8 cellular contexts compared by ENCODE assay signal in the genomic region with DNA sequence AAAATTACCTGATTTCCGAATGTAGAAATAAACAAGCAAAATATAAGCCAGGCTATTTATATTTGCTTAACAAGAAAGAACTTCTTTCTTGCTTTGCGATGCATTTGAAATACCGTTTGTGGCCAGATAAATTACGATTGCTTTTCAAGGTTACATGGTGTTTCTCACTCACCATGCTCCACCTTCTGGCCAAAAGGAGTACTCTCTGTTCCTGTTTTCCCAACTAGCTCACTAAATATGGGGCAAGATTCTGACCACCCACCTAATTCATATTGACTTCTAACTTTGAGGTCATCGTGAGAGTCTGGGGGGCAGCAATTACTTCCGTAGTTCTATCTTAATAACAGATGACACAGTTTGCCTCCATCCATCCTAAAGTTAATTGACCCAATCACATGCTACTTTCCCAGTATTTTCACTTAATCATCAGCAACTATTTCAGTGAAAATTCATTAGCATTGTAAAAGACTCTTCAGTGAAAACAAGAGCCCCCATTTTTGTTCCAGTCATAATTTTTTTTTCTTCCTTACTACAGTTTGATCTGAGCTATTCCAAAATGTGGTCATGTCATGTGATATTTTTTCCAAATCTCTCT. TPM values are rescaled to one million over a fixed set of nuclear protein-coding genes. Genes with fewer than 3 reads are reported as not detected.
A peak's percentile ranks its signal among the peaks of the same experiment; 100 is the strongest.
DNase-seq lines count a peak whose midpoint lies in the region; ATAC-seq, FAIRE-seq and TF ChIP-seq lines count a peak whose summit lies in the region.

No MANE protein-coding gene starts in this region.

- no peak overlapping the region for H3K4ac ChIP-seq in mesenchymal stem cell (ENCODE audit: low read depth in 1 of 2, low read length in 2 of 2)

- H3K27ac ChIP-seq in mesenchymal stem cell (ENCODE audit: low read length, poor library complexity, severe bottlenecking): no peak overlapping the region

- no peak overlapping the region for H2AFZ ChIP-seq in mesenchymal stem cell (ENCODE audit: low read depth, low read length)

- H3K23ac ChIP-seq in mesenchymal stem cell (ENCODE audit: low read length in 2 of 2): no peak overlapping the region

- 18% methylated on average over 5 of the region's 6 CpGs for WGBS in mesenchymal stem cell

- no peak overlapping the region for H2BK120ac ChIP-seq in mesenchymal stem cell (ENCODE audit: low read depth, low read length)

- ATAC-seq in GM19351 (IDR thresholded peaks at IDR 0.05; ENCODE audit: unreplicated experiment) (peak; percentile 74), HG02884 (IDR thresholded peaks at IDR 0.05; ENCODE audit: unreplicated experiment) (no peak), HG03039 (IDR thresholded peaks at IDR 0.05; ENCODE audit: unreplicated experiment) (no peak)

- peak; percentile 29 for DNase-seq in COLO668 (lab: John Stamatoyannopoulos, UW; ENCODE audit: unreplicated experiment)
- DNase-seq in NB4 (ENCODE audit: low read depth): peak; percentile 76
- peak; percentile 29 to 38 for DNase-seq in SHP77 (lab: John Stamatoyannopoulos, UW)
- peak; percentile 72 for DNase-seq in mesenchymal stem cell

- peak; percentile 76 for TF ChIP-seq CTCF in NB4 (IDR thresholded peaks at IDR 0.05; ENCODE audit: low read depth, low read length)

- no peak overlapping the region for H4K91ac ChIP-seq in mesenchymal stem cell (ENCODE audit: low read length)

- no peak overlapping the region for H2BK15ac ChIP-seq in mesenchymal stem cell (ENCODE audit: low read depth, poor library complexity, severe bottlenecking)

- H3K27me3 ChIP-seq in mesenchymal stem cell (ENCODE audit: control insufficient read depth in 1 of 2, insufficient read depth in 1 of 2, low read length in 2 of 2): peaks cover 0 to 11% of the 10 kb centered on the region in 2 experiments

- no peak overlapping the region for H2AK5ac ChIP-seq in mesenchymal stem cell (ENCODE audit: low read length, severe bottlenecking)

- H3K14ac ChIP-seq in mesenchymal stem cell (ENCODE audit: low read length in 2 of 2): no peak overlapping the region

- no peak overlapping the region for H4K8ac ChIP-seq in mesenchymal stem cell (ENCODE audit: low read length)

- H3K9ac ChIP-seq in mesenchymal stem cell (ENCODE audit: low read length): peak overlapping the region; percentile 50

- H2BK12ac ChIP-seq in mesenchymal stem cell (ENCODE audit: low read length in 2 of 2): no peak overlapping the region

- H3K4me3 ChIP-seq in NB4 (ENCODE audit: low read depth, low read length) (peak overlapping the region; percentile 14), mesenchymal stem cell (ENCODE audit: insufficient read depth in 1 of 2, low read depth in 1 of 2, low read length in 2 of 2) (no peak overlapping the region)

- no peak overlapping the region for H3K4me2 ChIP-seq in mesenchymal stem cell (ENCODE audit: low read length, poor library complexity, severe bottlenecking)

- H3K79me1 ChIP-seq in mesenchymal stem cell (replicated peaks; ENCODE audit: low read length, poor library complexity, severe bottlenecking): no peaks in the 10 kb centered on the region

- no peaks in the 10 kb centered on the region for H3K4me1 ChIP-seq in mesenchymal stem cell (ENCODE audit: control insufficient read depth, insufficient read depth, low read depth, low read length)

- no peak overlapping the region for H2BK5ac ChIP-seq in mesenchymal stem cell (ENCODE audit: low read depth, low read length, poor library complexity, severe bottlenecking)

- no peak for TF ChIP-seq POLR2A in NB4 (IDR thresholded peaks at IDR 0.05; ENCODE audit: extremely low read depth, insufficient read length)

- H3K36me3 ChIP-seq in mesenchymal stem cell (ENCODE audit: control insufficient read depth in 1 of 2, insufficient read depth in 2 of 2, low read depth in 1 of 2, low read length in 2 of 2): no peaks in the 10 kb centered on the region

- peak; percentile 67 for FAIRE-seq in endometrium (lab: Jason Lieb, UNC)

- H3K18ac ChIP-seq in mesenchymal stem cell (ENCODE audit: low read depth in 1 of 2, low read length in 2 of 2): no peak overlapping the region

- H3K9me3 ChIP-seq in mesenchymal stem cell (ENCODE audit: control insufficient read depth, low read length): no peaks in the 10 kb centered on the region

RNA-seq across cellular contexts. Expression of gene ACP3, which starts 25.9 kb away (rescaled TPM):
- 2.8 TPM for polyA plus RNA-seq in mesenchymal stem cell (2013, experiment 1 of 2)
- polyA plus RNA-seq in mesenchymal stem cell (2013, experiment 2 of 2): 3.4 TPM
